8 cellular contexts compared by ENCODE assay signal in genomic region chr12:6367065-6367968, GRCh38. TPM values are rescaled to one million over a fixed set of nuclear protein-coding genes. Genes with fewer than 3 reads are reported as not detected.
DNase-seq lines count a peak whose midpoint lies in the region; ATAC-seq and TF ChIP-seq lines count a peak whose summit lies in the region.

No MANE protein-coding gene starts in this region.

- DNase-seq in activated T-cell treated with anti-CD3 and anti-CD28 coated beads for 1 hour (ENCODE audit: low read depth) (peak; percentile 27), SK-MEL-5 (ENCODE audit: low read depth, low spot score) (peak; percentile 52), spleen (peak; percentile 72), kidney glomerular epithelial cell (lab: John Stamatoyannopoulos, UW) (no peak), GOT3 (lab: John Stamatoyannopoulos, UW) (no peak)
- DNase-seq in activated T-cell treated with anti-CD3 and anti-CD28 coated beads, Interleukin-2, amount 50 U/mL, for 1 hour: no peak
- DNase-seq in effector memory CD8-positive, alpha-beta T cell: peak; percentile 34 to 37 (median 35)

- H3K36me3 ChIP-seq in spleen: no peaks in the 10 kb centered on the region

- peak; percentile 65 for ATAC-seq in HG03066 (IDR thresholded peaks at IDR 0.05; ENCODE audit: low read depth, unreplicated experiment)
- peak; percentile 74 for ATAC-seq in effector memory CD8-positive, alpha-beta T cell (replicated peaks)

- H3K4me1 Mint-ChIP-seq in effector memory CD8-positive, alpha-beta T cell (ENCODE audit: low read depth in 2 of 2): peaks cover 8 to 14% of the 10 kb centered on the region in 2 donors

- H3K4me3 Mint-ChIP-seq in effector memory CD8-positive, alpha-beta T cell: no peak overlapping the region

- peak in 7 of 11 experiments; percentile 19 to 55 (median 40) for TF ChIP-seq CTCF in spleen (IDR thresholded peaks at IDR 0.05 in 8 of 11, conservative IDR thresholded peaks at IDR 0.05 in 3 of 11)

- peaks cover 0 to 2% (median 0%) of the 10 kb centered on the region in 7 donors for H3K27me3 ChIP-seq in spleen (replicated peaks in 1 of 7)

- H3K27me3 Mint-ChIP-seq in effector memory CD8-positive, alpha-beta T cell: no peaks in the 10 kb centered on the region

- in situ Hi-C loops in SK-MEL-5 (cut with HindIII; ENCODE audit: low pct_unique_long_range_greater_than_20kb, low sequenced_read_pairs): no loop called here

- H3K9me3 ChIP-seq in spleen: no peaks in the 10 kb centered on the region

- intact Hi-C loops in spleen (cut with DNase I; ENCODE audit: low total_unique reads): no loop called here

- H3K36me3 Mint-ChIP-seq in effector memory CD8-positive, alpha-beta T cell (ENCODE audit: insufficient read depth): no peaks in the 10 kb centered on the region

- peak overlapping the region in 1 of 2 donors; percentile 46 for H3K27ac Mint-ChIP-seq in effector memory CD8-positive, alpha-beta T cell

- H3K4me1 ChIP-seq in spleen: peaks cover 17 to 61% (median 44%) of the 10 kb centered on the region in 6 donors

- H3K4me3 ChIP-seq in spleen: peak overlapping the region in 1 of 8 donors; percentile 11

- WGBS in spleen, 5 donors: 47 to 51% (median 49%) methylated on average over 11 of the region's 11 CpGs

- no peaks in the 10 kb centered on the region for H3K9me3 Mint-ChIP-seq in effector memory CD8-positive, alpha-beta T cell

- TF ChIP-seq POLR2A in spleen (IDR thresholded peaks at IDR 0.05): no peak

- peak overlapping the region in 7 of 8 donors; percentile 33 to 79 (median 68) for H3K27ac ChIP-seq in spleen

RNA-seq across cellular contexts. Expression of gene SCNN1A, which starts 8.0 kb away (rescaled TPM):
- total RNA-seq in SK-MEL-5 (2014; rRNA removed; shearing (Covaris generic)): not detected in 2 replicates
- polyA plus RNA-seq in SK-MEL-5 (2015; cell fraction: cytosol; rRNA removed): 0.56 TPM in 1 of 2 replicates, not detected in the other
- polyA plus RNA-seq in SK-MEL-5 (2015; cell fraction: nucleus; rRNA removed): 0.08 TPM in 1 of 2 replicates, not detected in the other
- total RNA-seq in spleen: 1 to 10 TPM in 6 of 7 donors, under 1 TPM in 1; 0.84 to 8.6 (median 2.0) TPM
- polyA plus RNA-seq in spleen: under 1 TPM; 0.17 to 0.22 (median 0.18) TPM

RNA-seq across cellular contexts. Expression of gene LTBR, which starts 16.6 kb away (rescaled TPM):
- 127 and 128 TPM in 2 replicates for total RNA-seq in SK-MEL-5 (2014; rRNA removed; shearing (Covaris generic))
- 311 and 316 TPM in 2 replicates for polyA plus RNA-seq in SK-MEL-5 (2015; cell fraction: cytosol; rRNA removed)
- polyA plus RNA-seq in SK-MEL-5 (2015; cell fraction: nucleus; rRNA removed): 324 and 339 TPM in 2 replicates
- total RNA-seq in spleen: 100 to 1,000 TPM in 3 of 7 donors, 10 to 100 TPM in 4; 49.0 to 155 (median 87.8) TPM
- polyA plus RNA-seq in spleen: 10 to 100 TPM; 14.4 to 29.2 (median 15.7) TPM

RNA-seq across cellular contexts. Expression of gene TNFRSF1A, which starts 25.4 kb away (rescaled TPM):
- 82.4 and 98.0 TPM in 2 replicates for total RNA-seq in SK-MEL-5 (2014; rRNA removed; shearing (Covaris generic))
- polyA plus RNA-seq in SK-MEL-5 (2015; cell fraction: cytosol; rRNA removed): 164 and 178 TPM in 2 replicates
- polyA plus RNA-seq in SK-MEL-5 (2015; cell fraction: nucleus; rRNA removed): 45.9 and 50.5 TPM in 2 replicates
- total RNA-seq in spleen: 100 to 1,000 TPM; 153 to 578 (median 224) TPM
- 10 to 100 TPM; 22.5 to 40.6 (median 22.8) TPM for polyA plus RNA-seq in spleen

RNA-seq across cellular contexts. Expression of gene PLEKHG6, which starts 56.8 kb away (rescaled TPM):
- total RNA-seq in SK-MEL-5 (2014; rRNA removed; shearing (Covaris generic)): not detected in 2 replicates
- polyA plus RNA-seq in SK-MEL-5 (2015; cell fraction: cytosol; rRNA removed): 0.17 TPM in 1 of 2 replicates, not detected in the other
- polyA plus RNA-seq in SK-MEL-5 (2015; cell fraction: nucleus; rRNA removed): not detected in 2 replicates
- 1 to 10 TPM in 1 of 7 donors, under 1 TPM in 2, not detected in 4; 0.19 to 1.2 (median 0.74) TPM for total RNA-seq in spleen
- polyA plus RNA-seq in spleen: under 1 TPM; 0.10 to 0.12 (median 0.11) TPM

Comparison
In these comparisons a context has a peak if more than half of its experiments do, and no peak if none do; other contexts are left out.
1. DNase-seq: peak in activated T-cell treated with anti-CD3 and anti-CD28 coated beads for 1 hour (single experiment), SK-MEL-5 (single experiment), effector memory CD8-positive, alpha-beta T cell (3 of 3) and spleen (single experiment); none in activated T-cell treated with anti-CD3 and anti-CD28 coated beads, Interleukin-2, amount 50 U/mL, for 1 hour (single experiment), kidney glomerular epithelial cell (single experiment) and GOT3 (single experiment).